Comparison of ENCODE assay signal across 1 cellular context in genomic region chr19:11587973-11588631, GRCh38.
TF ChIP-seq lines count a peak whose summit lies in the region.

No MANE protein-coding gene starts in this region.

TF ChIP-seq in K562, 482 proteins besides CTCF, POLR2A, EP300 and RAD21:
- peak; percentile 47 for TF ChIP-seq NFIC (IDR thresholded peaks at IDR 0.05)
- TF ChIP-seq, protein P1, sequence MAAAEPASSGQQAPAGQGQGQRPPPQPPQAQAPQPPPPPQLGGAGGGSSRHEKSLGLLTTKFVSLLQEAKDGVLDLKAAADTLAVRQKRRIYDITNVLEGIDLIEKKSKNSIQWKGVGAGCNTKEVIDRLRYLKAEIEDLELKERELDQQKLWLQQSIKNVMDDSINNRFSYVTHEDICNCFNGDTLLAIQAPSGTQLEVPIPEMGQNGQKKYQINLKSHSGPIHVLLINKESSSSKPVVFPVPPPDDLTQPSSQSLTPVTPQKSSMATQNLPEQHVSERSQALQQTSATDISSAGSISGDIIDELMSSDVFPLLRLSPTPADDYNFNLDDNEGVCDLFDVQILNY (CRISPR knock-in tag; IDR thresholded peaks at IDR 0.05), result no peak
- TF ChIP-seq NRF1 (conservative IDR thresholded peaks at IDR 0.05 in 1 of 2, IDR thresholded peaks at IDR 0.05 in 1 of 2), result 0 out of 4 replicates have a peak, but pooled peaks have one; percentile 10 to 15
TF ChIP-seq in K562: peak in this region for 2.
